Comparison of ENCODE assay signal across 8 cellular contexts in genomic region chr21:43333301-43334062, GRCh38.
DNase-seq lines count a peak whose midpoint lies in the region; ATAC-seq, FAIRE-seq and TF ChIP-seq lines count a peak whose summit lies in the region.

No MANE protein-coding gene starts in this region.

- peak overlapping the region; percentile 62 to 65 for H3K4ac ChIP-seq in mesenchymal stem cell (ENCODE audit: low read depth in 1 of 2, low read length in 2 of 2)

- H3K27ac ChIP-seq in A549 (peak overlapping the region; percentile 100), colonic mucosa (no peak overlapping the region), mesenchymal stem cell (ENCODE audit: low read length, poor library complexity, severe bottlenecking) (peak overlapping the region; percentile 98)

- H3K36me3 ChIP-seq in colonic mucosa (no peaks in the 10 kb centered on the region), mesenchymal stem cell (ENCODE audit: control insufficient read depth in 1 of 2, insufficient read depth in 2 of 2, low read depth in 1 of 2, low read length in 2 of 2) (no peaks in the 10 kb centered on the region)

- FAIRE-seq in A549 (lab: Jason Lieb, UNC) = no peak

- H4K91ac ChIP-seq in mesenchymal stem cell (ENCODE audit: low read length) = peak overlapping the region; percentile 94

- H2AFZ ChIP-seq in mesenchymal stem cell (ENCODE audit: low read depth, low read length) = peak overlapping the region; percentile 70

- peak overlapping the region; percentile 95 for H2BK5ac ChIP-seq in mesenchymal stem cell (ENCODE audit: low read depth, low read length, poor library complexity, severe bottlenecking)

- H3K14ac ChIP-seq in mesenchymal stem cell (ENCODE audit: low read length in 2 of 2) = peak overlapping the region in 1 of 2 experiments; percentile 78

- H2BK15ac ChIP-seq in mesenchymal stem cell (ENCODE audit: low read depth, poor library complexity, severe bottlenecking) = no peak overlapping the region

- POLR2A ChIA-PET in A549 (lab: Yijun Ruan, JAX) = interaction anchor here (1.1 to 2.1 kb wide), 3 partner anchors 8 to 395 kb away, joined by 3 to 37 read pairs (median 4); no protein-coding TSS in a partner anchor

- H3K9ac ChIP-seq in colonic mucosa (ENCODE audit: low read depth in 2 of 2, low read length in 2 of 2) (peak overlapping the region; percentile 43 to 44), mesenchymal stem cell (ENCODE audit: low read length) (peak overlapping the region; percentile 68)

- peak; percentile 78 to 86 for ATAC-seq in A549
- no peak for ATAC-seq in HG02588 (IDR thresholded peaks at IDR 0.05; ENCODE audit: unreplicated experiment)

- peak overlapping the region; percentile 95 for H3K4me2 ChIP-seq in A549
- H3K4me2 ChIP-seq in mesenchymal stem cell (ENCODE audit: low read length, poor library complexity, severe bottlenecking) = peak overlapping the region; percentile 48

- H2BK120ac ChIP-seq in mesenchymal stem cell (ENCODE audit: low read depth, low read length) = peak overlapping the region; percentile 50

- H3K4me3 ChIP-seq in A549 (peak overlapping the region; percentile 35; the same call in 2 of the 3 replicates), colonic mucosa (no peak overlapping the region), mesenchymal stem cell (ENCODE audit: insufficient read depth in 1 of 2, low read depth in 1 of 2, low read length in 2 of 2) (peak overlapping the region in 1 of 2 experiments; percentile 30)

- H3K18ac ChIP-seq in mesenchymal stem cell (ENCODE audit: low read depth in 1 of 2, low read length in 2 of 2) = peak overlapping the region; percentile 93 to 96

- peak; percentile 65 to 97 for DNase-seq in A549 (ENCODE audit: low read depth in 1 of 2, low spot score in 1 of 2)
- DNase-seq in HuH-7 (ENCODE audit: low spot score) = peak; percentile 80
- DNase-seq in colonic mucosa = no peak
- peak; percentile 97 for DNase-seq in mesenchymal stem cell
- DNase-seq in DMS114 treated with DMSO at 0.1 percent for 48 hours (lab: John Stamatoyannopoulos, UW; ENCODE audit: unreplicated experiment) = no peak
- DNase-seq in cerebellum (ENCODE audit: low spot score) = no peak
- DNase-seq in SKM-1 treated with dmso at 0.1 percent for 144 hours (lab: John Stamatoyannopoulos, UW; ENCODE audit: unreplicated experiment) = no peak

- H3K23ac ChIP-seq in mesenchymal stem cell (ENCODE audit: low read length in 2 of 2) = peak overlapping the region in 1 of 2 experiments; percentile 76

- no peaks in the 10 kb centered on the region for H3K79me1 ChIP-seq in mesenchymal stem cell (replicated peaks; ENCODE audit: low read length, poor library complexity, severe bottlenecking)

- TF ChIP-seq RAD21 in A549 (conservative IDR thresholded peaks at IDR 0.05 in 1 of 2, IDR thresholded peaks at IDR 0.05 in 1 of 2) = peak; percentile 4 to 37; a peak in 3 of 5 replicates

- peak overlapping the region; percentile 95 for H4K8ac ChIP-seq in mesenchymal stem cell (ENCODE audit: low read length)

- peak; percentile 89; a peak in 4 of 5 replicates for TF ChIP-seq EP300 in A549 (IDR thresholded peaks at IDR 0.05)

- no peak for TF ChIP-seq CTCF in A549 (IDR thresholded peaks at IDR 0.05)
- TF ChIP-seq CTCF in colonic mucosa (IDR thresholded peaks at IDR 0.05) = no peak

- H3K27me3 ChIP-seq in colonic mucosa = no peaks in the 10 kb centered on the region
- peaks cover 0 to 5% of the 10 kb centered on the region in 2 experiments for H3K27me3 ChIP-seq in mesenchymal stem cell (ENCODE audit: control insufficient read depth in 1 of 2, insufficient read depth in 1 of 2, low read length in 2 of 2)

- intact Hi-C loops in colonic mucosa (cut with DNase I) = no loop called here

- H2BK12ac ChIP-seq in mesenchymal stem cell (ENCODE audit: low read length in 2 of 2) = peak overlapping the region; percentile 61 to 94

- WGBS in A549 (ENCODE audit: missing lambda C conversion rate) = 2% methylated on average over 17 of the region's 35 CpGs
- WGBS in mesenchymal stem cell = 13% methylated on average over 31 of the region's 35 CpGs

- TF ChIP-seq POLR2A in A549 (IDR thresholded peaks at IDR 0.05; ENCODE audit: low read length) = 0 out of 2 replicates have a peak, but pooled peaks have one; percentile 19

- peak overlapping the region; percentile 50 for H2AK5ac ChIP-seq in mesenchymal stem cell (ENCODE audit: low read length, severe bottlenecking)

- peaks cover 56% of the 10 kb centered on the region for H3K4me1 ChIP-seq in A549
- no peaks in the 10 kb centered on the region for H3K4me1 ChIP-seq in colonic mucosa
- H3K4me1 ChIP-seq in mesenchymal stem cell (ENCODE audit: control insufficient read depth, insufficient read depth, low read depth, low read length) = peaks cover 25% of the 10 kb centered on the region

- CTCF ChIA-PET in A549 (lab: Yijun Ruan, JAX) = interaction anchor here (0.5 to 1.3 kb wide), 3 partner anchors 10 to 433 kb away, joined by 3 to 5 read pairs (median 3); no protein-coding TSS in a partner anchor

- H3K9me3 ChIP-seq in A549 (no peaks in the 10 kb centered on the region), colonic mucosa (no peaks in the 10 kb centered on the region), mesenchymal stem cell (ENCODE audit: control insufficient read depth, low read length) (no peaks in the 10 kb centered on the region)

TF ChIP-seq in A549, 52 proteins besides CTCF, POLR2A, EP300 and RAD21 (continues in another document):
- TF ChIP-seq FOXS1 (CRISPR knock-in tag; IDR thresholded peaks at IDR 0.05) (peak; percentile 52; the same call in 1 of the 2 replicates), PBX3 (IDR thresholded peaks at IDR 0.05) (peak; percentile 72), MAX (IDR thresholded peaks at IDR 0.05) (peak; percentile 97), TFCP2L1 (CRISPR knock-in tag; IDR thresholded peaks at IDR 0.05) (peak; percentile 75; the same call in 1 of the 2 replicates), ZNF302 (CRISPR knock-in tag; IDR thresholded peaks at IDR 0.05) (peak; percentile 84), ZFP36 (IDR thresholded peaks at IDR 0.05; ENCODE audit: borderline replicate concordance, partially characterized antibody) (no peak), BCL3 (IDR thresholded peaks at IDR 0.05) (peak; percentile 66; the same call in 1 of the 3 replicates), FOSL2 (IDR thresholded peaks at IDR 0.05) (no peak), FOSL2 (CRISPR knock-in tag; IDR thresholded peaks at IDR 0.05) (peak; percentile 55), EHF (CRISPR knock-in tag; IDR thresholded peaks at IDR 0.05) (peak; percentile 86), KDM1A (IDR thresholded peaks at IDR 0.05; ENCODE audit: low read depth) (no peak), ATOH8 (CRISPR knock-in tag; IDR thresholded peaks at IDR 0.05; ENCODE audit: low read depth) (peak; percentile 88), RNF2 (IDR thresholded peaks at IDR 0.05; ENCODE audit: borderline replicate concordance, low read depth) (no peak), BHLHE40 (IDR thresholded peaks at IDR 0.05; ENCODE audit: low read depth, low read length) (peak; percentile 78), RARB (CRISPR knock-in tag; IDR thresholded peaks at IDR 0.05) (peak; percentile 74; the same call in 1 of the 2 replicates)

Comparison
In these comparisons a context has a peak if more than half of its experiments do, and no peak if none do; other contexts are left out.
1. DNase-seq: peak in A549 (2 of 2), HuH-7 (single experiment) and mesenchymal stem cell (single experiment); none in colonic mucosa (single experiment), DMS114 treated with DMSO at 0.1 percent for 48 hours (single experiment), cerebellum (single experiment) and SKM-1 treated with dmso at 0.1 percent for 144 hours (single experiment).